ENCODE assay signal across 9 cellular contexts in genomic region chr22:28883657-28883916, GRCh38. TPM values are rescaled to one million over a fixed set of nuclear protein-coding genes. Genes with fewer than 3 reads are reported as not detected.
DNase-seq lines count a peak whose midpoint lies in the region; ATAC-seq and TF ChIP-seq lines count a peak whose summit lies in the region.
"Had no signal": no experiment of that assay in that cellular context is flagged by ENCODE, and none has a peak within 500 bp of the region (broad histone marks: within the 10 kb centered on the region; RNA-seq: fewer than 3 reads in every experiment).

No MANE protein-coding gene starts in this region.

- no peak overlapping the region for H3K56ac ChIP-seq in H9 (ENCODE audit: insufficient read length, low read depth, low read length)

- no peak overlapping the region for H2BK15ac ChIP-seq in H9 (ENCODE audit: low read depth, low read length)

- no peak overlapping the region for H2BK120ac ChIP-seq in H9 (ENCODE audit: low read depth, low read length, poor library complexity, severe bottlenecking)

- H3K4me1 Mint-ChIP-seq in H9 (peaks cover 45 to 47% of the 10 kb centered on the region in 2 experiments), mesothelial cell of epicardium (peaks cover 48% of the 10 kb centered on the region)

- no peak overlapping the region for H2BK20ac ChIP-seq in H9 (ENCODE audit: low read depth, low read length, poor library complexity, severe bottlenecking)

- no peaks in the 10 kb centered on the region for H3K36me3 Mint-ChIP-seq in H9 (ENCODE audit: insufficient read depth in 1 of 3, low read depth in 3 of 3)
- H3K36me3 Mint-ChIP-seq in mesothelial cell of epicardium: no peaks in the 10 kb centered on the region
- H3K36me3 Mint-ChIP-seq: IgD-negative memory B cell had no signal

- no peak overlapping the region for H2AK5ac ChIP-seq in H9 (ENCODE audit: insufficient read length, low read length)

- peaks cover 10% of the 10 kb centered on the region for H3K27me3 Mint-ChIP-seq in H9 (ENCODE audit: low read depth)
- no peaks in the 10 kb centered on the region for H3K27me3 Mint-ChIP-seq in mesothelial cell of epicardium (ENCODE audit: low read depth)

- H3K4ac ChIP-seq in H9 (ENCODE audit: low read depth, low read length): no peak overlapping the region

- H3K27me3 ChIP-seq in H9 (ENCODE audit: insufficient read depth, low read length): no peaks in the 10 kb centered on the region

- peaks cover 17% of the 10 kb centered on the region for H3K23me2 ChIP-seq in H9 (ENCODE audit: insufficient read length, low read depth, low read length, poor library complexity, severe bottlenecking)

- H3K79me1 ChIP-seq in H9 (ENCODE audit: insufficient read depth, low read depth, low read length, poor library complexity, severe bottlenecking): peaks cover 6% of the 10 kb centered on the region

- no peak overlapping the region for H3K18ac ChIP-seq in H9 (ENCODE audit: insufficient read length, low read depth, low read length)

- POLR2A ChIA-PET in AG04449 (lab: Yijun Ruan, JAX): no interaction called here

- WGBS in H9 (ENCODE audit: extremely low coverage, insufficient read length, low lambda C conversion rate): no CpG with 5 or more reads among the region's 48 CpGs

- in situ Hi-C loops in G401 (cut with HindIII; ENCODE audit: low sequenced_read_pairs): no loop called here

- H2BK5ac ChIP-seq in H9 (ENCODE audit: insufficient read length, low read length): no peak overlapping the region

- H4K8ac ChIP-seq in H9 (replicated peaks; ENCODE audit: insufficient read length, low read depth, low read length): no peak overlapping the region

- H4K91ac ChIP-seq in H9 (ENCODE audit: insufficient read length, low read depth, low read length): no peak overlapping the region

- peak overlapping the region; percentile 76 to 85; a peak in 3 of 5 replicates for H3K4me3 Mint-ChIP-seq in H9
- H3K4me3 Mint-ChIP-seq in mesothelial cell of epicardium: peak overlapping the region; percentile 82

- H3K79me2 ChIP-seq in H9 (ENCODE audit: insufficient read depth, low read length): peaks cover 26% of the 10 kb centered on the region; the same call in 1 of the 2 replicates

- no peak for TF ChIP-seq CTCF in AG04449 (IDR thresholded peaks at IDR 0.05; ENCODE audit: insufficient read depth, low read length, missing control alignments)
- no peak for TF ChIP-seq CTCF in H9 (conservative IDR thresholded peaks at IDR 0.05)
- TF ChIP-seq CTCF in mesothelial cell of epicardium (IDR thresholded peaks at IDR 0.05; ENCODE audit: unreplicated experiment): no peak
- no peak for TF ChIP-seq CTCF in omental fat pad (IDR thresholded peaks at IDR 0.05)

- H3K14ac ChIP-seq in H9 (ENCODE audit: insufficient read depth, low read length): peak overlapping the region; percentile 62; the same call in 1 of the 2 replicates

- H2AFZ ChIP-seq in H9 (ENCODE audit: low read length): no peak overlapping the region

- H3T11ph ChIP-seq in H9 (ENCODE audit: low read length): no peak overlapping the region

- peak overlapping the region; percentile 98 for H3K4me2 ChIP-seq in H9 (ENCODE audit: insufficient read depth, insufficient read length, low read length)

- no peak overlapping the region for H2BK12ac ChIP-seq in H9 (ENCODE audit: insufficient read length, low read depth, low read length)

- no peak overlapping the region for H4K5ac ChIP-seq in H9 (ENCODE audit: insufficient read length, low read depth, low read length)

- peaks cover 10% of the 10 kb centered on the region for H3K4me1 ChIP-seq in H9 (ENCODE audit: insufficient read depth, low read length)

- H3K9me3 Mint-ChIP-seq in H9 (peaks cover 0 to 2% of the 10 kb centered on the region in 2 experiments; a peak in 3 of 5 replicates), mesothelial cell of epicardium (no peaks in the 10 kb centered on the region)
- H3K9me3 Mint-ChIP-seq: IgD-negative memory B cell had no signal

- H3K9me3 ChIP-seq in H9 (ENCODE audit: control insufficient read depth, low read depth, low read length): no peaks in the 10 kb centered on the region

- no peak overlapping the region for H3K27ac Mint-ChIP-seq in H9
- H3K27ac Mint-ChIP-seq in mesothelial cell of epicardium: no peak overlapping the region

- H3K27ac ChIP-seq in H9 (ENCODE audit: insufficient read length, low read depth, low read length): no peak overlapping the region

- DNase-seq in AG04449 (ENCODE audit: low read depth, low spot score): no peak
- no peak for DNase-seq in H9
- peak; percentile 70 for DNase-seq in astrocyte of the hippocampus (ENCODE audit: low read depth, low spot score)
- no peak for DNase-seq in mesothelial cell of epicardium (ENCODE audit: low spot score in 2 of 2, unreplicated experiment in 2 of 2)
- no peak for DNase-seq in G401 (ENCODE audit: low spot score)
- no peak for DNase-seq in omental fat pad (ENCODE audit: low spot score)
- no peak for DNase-seq in DMS153 treated with DMSO at 0.1 percent for 48 hours (lab: John Stamatoyannopoulos, UW; ENCODE audit: unreplicated experiment)
- no peak for DNase-seq in DMS79 treated with DMSO at 0.1 percent for 48 hours (lab: John Stamatoyannopoulos, UW)

- H4K20me1 ChIP-seq in H9 (ENCODE audit: control insufficient read depth, insufficient read depth, insufficient read length): no peaks in the 10 kb centered on the region

- no peak for ATAC-seq in omental fat pad (ENCODE audit: low FRiP score)

- H3K4me3 ChIP-seq in AG04449 (ENCODE audit: low read depth, low read length): peak overlapping the region; percentile 65

- peak overlapping the region; percentile 51 for H3K9ac ChIP-seq in H9 (ENCODE audit: extremely low read depth, insufficient read length, low read length)

- CTCF ChIA-PET in AG04449 (lab: Yijun Ruan, JAX): interaction anchor here (1.9 to 3.2 kb wide), 2 partner anchors 27 to 157 kb away, joined by 9 to 12 read pairs; no protein-coding TSS in a partner anchor

- H3K23ac ChIP-seq in H9 (ENCODE audit: insufficient read length, low read depth, low read length): no peak overlapping the region

RNA-seq across cellular contexts. Expression of gene ZNRF3, which starts 0.2 kb away (rescaled TPM):
- 20.5 and 20.6 TPM in 2 replicates for total RNA-seq in H9 (2021)
- 35.9 to 37.3 TPM (median 36.4 TPM) in 3 replicates for total RNA-seq in mesothelial cell of epicardium
- 11.9 and 13.8 TPM in 2 replicates for total RNA-seq in G401 (2014; rRNA removed; shearing (Covaris generic))
- 10 to 100 TPM in 1 of 4 donors, 1 to 10 TPM in 3; 7.7 to 14.4 (median 8.2) TPM for total RNA-seq in omental fat pad
